Comparison of ENCODE assay signal across 8 cellular contexts in genomic region chr2:60439219-60439974, GRCh38.
DNase-seq lines count a peak whose midpoint lies in the region; ATAC-seq and TF ChIP-seq lines count a peak whose summit lies in the region.

No MANE protein-coding gene starts in this region.

- CTCF ChIA-PET in activated naive CD4-positive, alpha-beta T cell treated with anti-CD3 and anti-CD28 coated beads for 36 hours (lab: Charles Lee): interaction anchor here (0.6 to 1.0 kb wide), 2 partner anchors 37 to 97 kb away, joined by 3 read pairs; no protein-coding TSS in a partner anchor

- H3K27me3 Mint-ChIP-seq in activated naive CD4-positive, alpha-beta T cell treated with anti-CD3 and anti-CD28 coated beads for 36 hours (ENCODE audit: low read depth): peaks cover 2% of the 10 kb centered on the region

- H3K27ac ChIP-seq in mucosa of rectum (ENCODE audit: low read depth in 2 of 2, low read length in 2 of 2) (peak overlapping the region in 1 of 2 donors; percentile 38), suprapubic skin (no peak overlapping the region)

- H3K27me3 ChIP-seq in mucosa of rectum (ENCODE audit: control insufficient read depth in 2 of 2, insufficient read depth in 2 of 2, low read length in 2 of 2): no peaks in the 10 kb centered on the region
- H3K27me3 ChIP-seq in suprapubic skin: no peaks in the 10 kb centered on the region

- no peaks in the 10 kb centered on the region for H3K9me3 Mint-ChIP-seq in activated naive CD4-positive, alpha-beta T cell treated with anti-CD3 and anti-CD28 coated beads for 36 hours

- H3K9ac ChIP-seq in mucosa of rectum (ENCODE audit: low read depth in 1 of 2, low read length in 2 of 2): no peak overlapping the region

- TF ChIP-seq CTCF in GM12801 (IDR thresholded peaks at IDR 0.05; ENCODE audit: extremely low read depth, insufficient read length) (peak; percentile 24), astrocyte of the cerebellum (IDR thresholded peaks at IDR 0.05; ENCODE audit: low read depth, low read length, missing control alignments) (peak; percentile 14), suprapubic skin (IDR thresholded peaks at IDR 0.05) (peak in 1 of 2 donors; percentile 45)

- no peaks in the 10 kb centered on the region for H3K4me1 Mint-ChIP-seq in activated naive CD4-positive, alpha-beta T cell treated with anti-CD3 and anti-CD28 coated beads for 36 hours (ENCODE audit: low read depth)

- no peak overlapping the region for H3K27ac Mint-ChIP-seq in activated naive CD4-positive, alpha-beta T cell treated with anti-CD3 and anti-CD28 coated beads for 36 hours

- H3K4me3 Mint-ChIP-seq in activated naive CD4-positive, alpha-beta T cell treated with anti-CD3 and anti-CD28 coated beads for 36 hours: no peak overlapping the region

- WGBS in suprapubic skin: 58% methylated on average over 13 of the region's 20 CpGs

- in situ Hi-C loops in astrocyte of the cerebellum (cut with HindIII; ENCODE audit: low sequenced_read_pairs): no loop called here

- intact Hi-C loops in activated naive CD4-positive, alpha-beta T cell treated with anti-CD3 and anti-CD28 coated beads for 36 hours (cut with micrococcal nuclease): no loop called here

- H3K4me3 ChIP-seq in astrocyte of the cerebellum (ENCODE audit: low read depth, low read length): no peak overlapping the region
- H3K4me3 ChIP-seq in mucosa of rectum (ENCODE audit: low read length in 2 of 2): peak overlapping the region; percentile 49 to 55
- H3K4me3 ChIP-seq in suprapubic skin: no peak overlapping the region

- H3K9me3 ChIP-seq in mucosa of rectum (ENCODE audit: control insufficient read depth in 2 of 2, low read length in 2 of 2) (no peaks in the 10 kb centered on the region), suprapubic skin (no peaks in the 10 kb centered on the region)

- TF ChIP-seq POLR2A in suprapubic skin (IDR thresholded peaks at IDR 0.05): no peak

- H3K4me1 ChIP-seq in mucosa of rectum (ENCODE audit: control insufficient read depth in 2 of 2, insufficient read depth in 2 of 2, low read length in 2 of 2): peaks cover 0 to 4% of the 10 kb centered on the region in 2 donors
- H3K4me1 ChIP-seq in suprapubic skin: peaks cover 16% of the 10 kb centered on the region

- DNase-seq in astrocyte of the cerebellum (ENCODE audit: low read depth) (no peak), suprapubic skin (ENCODE audit: low spot score in 2 of 2) (no peak), H4 (ENCODE audit: low spot score) (no peak)
- DNase-seq in activated naive CD4-positive, alpha-beta T cell treated with anti-CD3 and anti-CD28 coated beads for 36 hours: no peak

- H3K36me3 ChIP-seq in mucosa of rectum (ENCODE audit: control insufficient read depth in 2 of 2, insufficient read depth in 2 of 2, low read length in 2 of 2) (no peaks in the 10 kb centered on the region), suprapubic skin (no peaks in the 10 kb centered on the region)

- no peaks in the 10 kb centered on the region for H3K36me3 Mint-ChIP-seq in activated naive CD4-positive, alpha-beta T cell treated with anti-CD3 and anti-CD28 coated beads for 36 hours (ENCODE audit: low read depth)

- no peak for TF ChIP-seq EP300 in suprapubic skin (IDR thresholded peaks at IDR 0.05)

- ATAC-seq in GM21390 (IDR thresholded peaks at IDR 0.05; ENCODE audit: unreplicated experiment): peak; percentile 99
- peak; percentile 99 for ATAC-seq in HG03520 (IDR thresholded peaks at IDR 0.05; ENCODE audit: unreplicated experiment)

Comparison
In these comparisons a context has a peak if more than half of its experiments do, and no peak if none do; other contexts are left out.
1. H3K4me3 ChIP-seq: peak in mucosa of rectum (2 of 2); none in astrocyte of the cerebellum (single experiment) and suprapubic skin (single experiment).